In genomic region chr1:155079487-155080249, GRCh38 we compare ENCODE assay signal across 9 cellular contexts. TPM values are rescaled to one million over a fixed set of nuclear protein-coding genes. Genes with fewer than 3 reads are reported as not detected.
DNase-seq lines count a peak whose midpoint lies in the region; ATAC-seq and TF ChIP-seq lines count a peak whose summit lies in the region.
"Had no signal": no experiment of that assay in that cellular context is flagged by ENCODE, and none has a peak within 500 bp of the region (broad histone marks: within the 10 kb centered on the region; RNA-seq: fewer than 3 reads in every experiment).

No MANE protein-coding gene starts in this region.

- H3K27me3 Mint-ChIP-seq in WTC11 (ENCODE audit: low read depth): peaks cover 90% of the 10 kb centered on the region

- intact Hi-C loops in heart left ventricle (cut with DNase I) (loop anchor here in 5 of 10 donors (5.0 to 10.0 kb wide), 7 partner anchors 32 to 525 kb away; partner anchors contain the start of genes PYGO2 (in 2 of the 5), PBXIP1 (in 1 of the 5) and UBE2Q1 (in 1 of the 5)), left cardiac atrium (cut with DNase I) (loop anchor here in 1 of 2 donors (5.0 kb wide), 1 partner anchor 32 kb away; no protein-coding TSS in a partner anchor)

- POLR2A ChIA-PET in WTC11 (lab: Charles Lee): interaction anchor here (1.0 to 1.6 kb wide), 7 partner anchors 8 to 86 kb away, joined by 3 to 10 read pairs (median 5); partner anchors contain the start of genes EFNA4 and LENEP

- H3K36me3 Mint-ChIP-seq in WTC11: no peaks in the 10 kb centered on the region

- H3K4me1 Mint-ChIP-seq in WTC11: peaks cover 33% of the 10 kb centered on the region

- H3K4me1 ChIP-seq in heart left ventricle: peaks cover 13 to 62% (median 48%) of the 10 kb centered on the region in 12 donors
- peaks cover 52 to 61% (median 56%) of the 10 kb centered on the region in 4 donors for H3K4me1 ChIP-seq in upper lobe of left lung

- ATAC-seq in heart left ventricle (no peak), left cardiac atrium (no peak), WTC11 (no peak), upper lobe of left lung (ENCODE audit: low FRiP score in 2 of 2) (no peak), GM19351 (IDR thresholded peaks at IDR 0.05; ENCODE audit: unreplicated experiment) (no peak)

- DNase-seq in heart left ventricle (peak in 1 of 5 donors; percentile 61), left cardiac atrium (no peak), WTC11 (ENCODE audit: low spot score) (no peak), iPS-NIHi11 (ENCODE audit: low spot score) (peak; percentile 23), upper lobe of left lung (peak in 1 of 2 donors; percentile 88), SKM-1 (lab: John Stamatoyannopoulos, UW; ENCODE audit: unreplicated experiment) (no peak), OCI-M1 (lab: John Stamatoyannopoulos, UW) (no peak)

- H3K4me3 ChIP-seq in heart left ventricle (peak overlapping the region in 11 of 12 donors; percentile 4 to 60 (median 51)), upper lobe of left lung (peak overlapping the region in 3 of 4 donors; percentile 31 to 52 (median 39))

- H3K36me3 ChIP-seq in heart left ventricle: no peaks in the 10 kb centered on the region
- no peaks in the 10 kb centered on the region for H3K36me3 ChIP-seq in upper lobe of left lung

- WGBS in heart left ventricle, 4 donors: 1 to 2% (median 1%) methylated on average over 37 to 58 of the region's 58 CpGs
- 2 to 3% methylated on average over 10 to 56 of the region's 58 CpGs for WGBS in upper lobe of left lung, 2 donors

- no peak for TF ChIP-seq EP300 in upper lobe of left lung (IDR thresholded peaks at IDR 0.05)

- H3K4me3 Mint-ChIP-seq in WTC11: peak overlapping the region; percentile 76

- no peaks in the 10 kb centered on the region for H3K9me3 ChIP-seq in heart left ventricle
- no peaks in the 10 kb centered on the region for H3K9me3 ChIP-seq in upper lobe of left lung

- H3K27ac ChIP-seq in heart left ventricle: no peak overlapping the region
- H3K27ac ChIP-seq in upper lobe of left lung: no peak overlapping the region

- H3K9me3 Mint-ChIP-seq in WTC11: no peaks in the 10 kb centered on the region

- no peak overlapping the region for H3K27ac Mint-ChIP-seq in WTC11

- TF ChIP-seq POLR2A in heart left ventricle (IDR thresholded peaks at IDR 0.05): no peak
- TF ChIP-seq POLR2A in upper lobe of left lung (IDR thresholded peaks at IDR 0.05): no peak

- H3K27me3 ChIP-seq in heart left ventricle (peaks cover 38 to 59% (median 49%) of the 10 kb centered on the region in 9 donors), upper lobe of left lung (peaks cover 9 to 60% (median 47%) of the 10 kb centered on the region in 4 donors)

- no peak for TF ChIP-seq CTCF in heart left ventricle (IDR thresholded peaks at IDR 0.05)
- TF ChIP-seq CTCF in WTC11 (IDR thresholded peaks at IDR 0.05): no peak
- TF ChIP-seq CTCF in upper lobe of left lung (IDR thresholded peaks at IDR 0.05): no peak

- CTCF ChIA-PET in WTC11 (lab: Charles Lee): interaction anchor here (0.8 to 7.7 kb wide), 19 partner anchors 9 to 143 kb away, joined by 3 to 109 read pairs (median 8); partner anchors contain the start of genes ADAM15, EFNA4, KRTCAP2 and PMVK

TF ChIP-seq in WTC11, 78 proteins besides CTCF, POLR2A, EP300 and RAD21:
- TF ChIP-seq ZNF671 (CRISPR knock-in tag; IDR thresholded peaks at IDR 0.05) (no peak), ZNF317 (CRISPR knock-in tag; IDR thresholded peaks at IDR 0.05; ENCODE audit: borderline replicate concordance, low read depth) (0 out of 2 replicates have a peak, but pooled peaks have one; percentile 25), IRF1 (CRISPR knock-in tag; IDR thresholded peaks at IDR 0.05) (no peak), NFATC4 (CRISPR knock-in tag; IDR thresholded peaks at IDR 0.05) (no peak), ARID4B (CRISPR knock-in tag; IDR thresholded peaks at IDR 0.05; ENCODE audit: borderline replicate concordance) (no peak), USF2 (CRISPR knock-in tag; IDR thresholded peaks at IDR 0.05) (no peak), CREM (CRISPR knock-in tag; IDR thresholded peaks at IDR 0.05) (no peak), TCF7 (CRISPR knock-in tag; IDR thresholded peaks at IDR 0.05; ENCODE audit: low read depth) (no peak), PREB (CRISPR knock-in tag; IDR thresholded peaks at IDR 0.05; ENCODE audit: borderline replicate concordance) (no peak), ZNF423 (CRISPR knock-in tag; IDR thresholded peaks at IDR 0.05) (peak; percentile 53; the same call in 1 of the 2 replicates), RORB (CRISPR knock-in tag; IDR thresholded peaks at IDR 0.05) (no peak)

RNA-seq across cellular contexts. Expression of gene EFNA3, which starts 1.0 kb away (rescaled TPM):
- 1 to 10 TPM in 2 of 9 donors, under 1 TPM in 7; 0.20 to 2.4 (median 0.61) TPM for total RNA-seq in heart left ventricle
- 1 to 10 TPM in 1 of 2 donors, under 1 TPM in 1; 0.61 to 1.9 TPM for polyA plus RNA-seq in heart left ventricle
- total RNA-seq in left cardiac atrium: 1 to 10 TPM; 1.1 to 1.4 TPM
- 12.5 to 15.4 TPM (median 15.4 TPM) in 3 replicates for total RNA-seq in WTC11 (2021)
- 1 to 10 TPM in 4 of 6 donors, under 1 TPM in 2; 0.33 to 2.1 (median 1.4) TPM for total RNA-seq in upper lobe of left lung

RNA-seq across cellular contexts. Expression of gene EFNA4, which starts 16.1 kb away (rescaled TPM):
- total RNA-seq in heart left ventricle: 1 to 10 TPM; 1.1 to 3.3 (median 2.2) TPM
- 1 to 10 TPM; 2.0 to 4.8 TPM for polyA plus RNA-seq in heart left ventricle
- total RNA-seq in left cardiac atrium: 1 to 10 TPM; 2.5 to 2.7 TPM
- 19.5 to 22.7 TPM (median 22.3 TPM) in 3 replicates for total RNA-seq in WTC11 (2021)
- total RNA-seq in upper lobe of left lung: 1 to 10 TPM; 2.8 to 8.1 (median 7.0) TPM

RNA-seq across cellular contexts. Expression of gene ADAM15, which starts 28.6 kb away (rescaled TPM):
- total RNA-seq in heart left ventricle (100 to 1,000 TPM in 3 of 9 donors, 10 to 100 TPM in 6; 55.8 to 199 (median 67.5) TPM), left cardiac atrium (100 to 1,000 TPM; 108 to 142 TPM), WTC11 (2021) (32.1 to 38.4 TPM (median 33.2 TPM) in 3 replicates), upper lobe of left lung (100 to 1,000 TPM in 4 of 6 donors, 10 to 100 TPM in 2; 52.1 to 246 (median 106) TPM)
- polyA plus RNA-seq in heart left ventricle: 100 to 1,000 TPM; 112 to 113 TPM

RNA-seq across cellular contexts. Expression of gene DCST1, which starts 46.0 kb away (rescaled TPM):
- total RNA-seq in heart left ventricle (not detected), left cardiac atrium (not detected), WTC11 (2021) (0.15 TPM in 1 of 3 replicates, not detected in the others), upper lobe of left lung (under 1 TPM in 1 of 6 donors, not detected in 5; 0.89 TPM)
- not detected for polyA plus RNA-seq in heart left ventricle
- total RNA-seq: pulmonary artery endothelial cell had no signal

RNA-seq across cellular contexts. Expression of gene DCST2, which starts 46.1 kb away (rescaled TPM):
- total RNA-seq in heart left ventricle: under 1 TPM in 8 of 9 donors, not detected in 1; 0.14 to 0.62 (median 0.35) TPM
- under 1 TPM; 0.17 to 0.65 TPM for polyA plus RNA-seq in heart left ventricle
- total RNA-seq in left cardiac atrium: under 1 TPM in 1 of 2 donors, not detected in 1; 0.59 TPM
- total RNA-seq in WTC11 (2021): 0.83 to 1.8 TPM (median 1.6 TPM) in 3 replicates
- total RNA-seq in upper lobe of left lung: 1 to 10 TPM in 4 of 6 donors, under 1 TPM in 2; 0.49 to 2.1 (median 1.1) TPM
